In genomic region chr2:31060397-31060796, GRCh38 we compare ENCODE assay signal across 13 cellular contexts.
"Had no signal": no experiment of that assay in that cellular context is flagged by ENCODE, and none has a peak within 500 bp of the region (broad histone marks: within the 10 kb centered on the region; RNA-seq: fewer than 3 reads in every experiment).

No MANE protein-coding gene starts in this region.

- H3K36me3 ChIP-seq: adrenal gland, left ventricle myocardium inferior, transverse colon had no signal

- H3K27ac ChIP-seq: adrenal gland, left ventricle myocardium inferior, transverse colon had no signal

- H3K4me1 ChIP-seq: adrenal gland, transverse colon had no signal

- H3K27me3 ChIP-seq: adrenal gland, transverse colon had no signal

- ATAC-seq: right cardiac atrium; stimulated activated effector memory CD8-positive, alpha-beta T cell treated with anti-CD3 and anti-CD28 coated beads, Interleukin-12 subunit alpha, Interleukin-12 subunit beta, amount 100 ng/mL, for 72 hours; T-helper 17 cell had no signal

- H3K4me3 ChIP-seq: adrenal gland, left ventricle myocardium inferior, transverse colon had no signal

- DNase-seq: activated CD4-positive, alpha-beta T cell treated with anti-CD3 and anti-CD28 coated beads, Interleukin-2, amount 50 U/mL, for 1 hour; activated naive CD4-positive, alpha-beta T cell treated with anti-CD3 and anti-CD28 coated beads, Interleukin-2, amount 50 U/mL, for 16 hours; activated T-cell treated with anti-CD3 and anti-CD28 coated beads, Interleukin-2, amount 50 U/mL, for 1 hour; adrenal gland; hypothalamus; left ventricle myocardium inferior; mesendoderm; posterior cingulate gyrus; right cardiac atrium; substantia nigra; T-helper 17 cell; transverse colon had no signal

- H3K9me3 ChIP-seq: adrenal gland, left ventricle myocardium inferior, transverse colon had no signal
